ENCODE assay signal across 3 cellular contexts in the genomic region with DNA sequence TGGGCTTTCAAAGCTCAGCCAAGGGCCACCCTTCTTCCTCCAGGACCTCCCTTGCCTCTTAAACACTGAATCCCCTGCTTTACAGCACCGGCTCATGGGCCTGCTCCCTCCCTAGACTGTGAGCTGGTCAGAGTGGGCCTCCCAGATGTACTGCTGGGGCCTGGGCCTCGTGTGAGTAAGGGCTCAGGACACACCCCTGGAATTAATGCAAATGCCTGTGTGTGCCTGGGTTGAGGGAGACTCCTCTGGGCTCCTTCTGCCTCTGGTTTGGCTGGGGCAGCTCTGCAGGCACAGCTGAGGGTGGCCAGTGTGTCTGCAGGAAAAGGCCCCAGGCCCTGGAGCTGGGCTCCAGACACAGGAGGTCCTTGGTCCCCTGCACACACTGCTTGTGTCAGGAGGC.
TF ChIP-seq lines count a peak whose summit lies in the region.

No MANE protein-coding gene starts in this region.

TF ChIP-seq in IMR-90, 13 proteins besides CTCF, POLR2A, EP300 and RAD21:
- TF ChIP-seq, protein P1, sequence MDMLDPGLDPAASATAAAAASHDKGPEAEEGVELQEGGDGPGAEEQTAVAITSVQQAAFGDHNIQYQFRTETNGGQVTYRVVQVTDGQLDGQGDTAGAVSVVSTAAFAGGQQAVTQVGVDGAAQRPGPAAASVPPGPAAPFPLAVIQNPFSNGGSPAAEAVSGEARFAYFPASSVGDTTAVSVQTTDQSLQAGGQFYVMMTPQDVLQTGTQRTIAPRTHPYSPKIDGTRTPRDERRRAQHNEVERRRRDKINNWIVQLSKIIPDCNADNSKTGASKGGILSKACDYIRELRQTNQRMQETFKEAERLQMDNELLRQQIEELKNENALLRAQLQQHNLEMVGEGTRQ (IDR thresholded peaks at IDR 0.05; ENCODE audit: low read depth, low read length) = no peak
- TF ChIP-seq NFE2L2 (IDR thresholded peaks at IDR 0.05; ENCODE audit: low read depth, low read length) = no peak
- no peak for TF ChIP-seq BHLHE40 (IDR thresholded peaks at IDR 0.05; ENCODE audit: low read depth, low read length)

TF ChIP-seq in SK-N-SH treated with all-trans-retinoic acid at 6 μM for 48 hours, 23 proteins besides CTCF, POLR2A, EP300 and RAD21:
- TF ChIP-seq PATZ1 (CRISPR knock-in tag; IDR thresholded peaks at IDR 0.05; ENCODE audit: borderline replicate concordance) = no peak
- TF ChIP-seq PPARA (CRISPR knock-in tag; IDR thresholded peaks at IDR 0.05; ENCODE audit: borderline replicate concordance) = no peak

TF ChIP-seq in HEK293T, 16 proteins besides CTCF, POLR2A, EP300 and RAD21:
- TF ChIP-seq ZNF384 (IDR thresholded peaks at IDR 0.05) (no peak), FOXA1 (IDR thresholded peaks at IDR 0.05) (no peak), SP1 (IDR thresholded peaks at IDR 0.05) (no peak), L3MBTL2 (conservative IDR thresholded peaks at IDR 0.05) (no peak), FOXK2 (IDR thresholded peaks at IDR 0.05) (no peak), HDGF (IDR thresholded peaks at IDR 0.05; ENCODE audit: borderline replicate concordance) (no peak), BHLHE40 (IDR thresholded peaks at IDR 0.05; ENCODE audit: borderline replicate concordance) (no peak), CTBP1 (IDR thresholded peaks at IDR 0.05; ENCODE audit: borderline replicate concordance) (no peak), LEF1 (IDR thresholded peaks at IDR 0.05; ENCODE audit: borderline replicate concordance) (no peak)
- TF ChIP-seq, protein P2, sequence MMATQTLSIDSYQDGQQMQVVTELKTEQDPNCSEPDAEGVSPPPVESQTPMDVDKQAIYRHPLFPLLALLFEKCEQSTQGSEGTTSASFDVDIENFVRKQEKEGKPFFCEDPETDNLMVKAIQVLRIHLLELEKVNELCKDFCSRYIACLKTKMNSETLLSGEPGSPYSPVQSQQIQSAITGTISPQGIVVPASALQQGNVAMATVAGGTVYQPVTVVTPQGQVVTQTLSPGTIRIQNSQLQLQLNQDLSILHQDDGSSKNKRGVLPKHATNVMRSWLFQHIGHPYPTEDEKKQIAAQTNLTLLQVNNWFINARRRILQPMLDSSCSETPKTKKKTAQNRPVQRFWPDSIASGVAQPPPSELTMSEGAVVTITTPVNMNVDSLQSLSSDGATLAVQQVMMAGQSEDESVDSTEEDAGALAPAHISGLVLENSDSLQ (IDR thresholded peaks at IDR 0.05) = no peak
TF ChIP-seq in HEK293T: peak in this region for 0.
